ENCODE assay signal across 1 cellular context in genomic region chr19:48394331-48395169, GRCh38.
TF ChIP-seq lines count a peak whose summit lies in the region.

No MANE protein-coding gene starts in this region.

TF ChIP-seq in GM12878, 131 proteins besides CTCF, POLR2A, EP300 and RAD21:
- TF ChIP-seq SUZ12 (IDR thresholded peaks at IDR 0.05; ENCODE audit: unreplicated experiment) (peak; percentile 82), ZNF687 (IDR thresholded peaks at IDR 0.05) (no peak)
TF ChIP-seq in GM12878: peak in this region for 1.
